In the genomic region with DNA sequence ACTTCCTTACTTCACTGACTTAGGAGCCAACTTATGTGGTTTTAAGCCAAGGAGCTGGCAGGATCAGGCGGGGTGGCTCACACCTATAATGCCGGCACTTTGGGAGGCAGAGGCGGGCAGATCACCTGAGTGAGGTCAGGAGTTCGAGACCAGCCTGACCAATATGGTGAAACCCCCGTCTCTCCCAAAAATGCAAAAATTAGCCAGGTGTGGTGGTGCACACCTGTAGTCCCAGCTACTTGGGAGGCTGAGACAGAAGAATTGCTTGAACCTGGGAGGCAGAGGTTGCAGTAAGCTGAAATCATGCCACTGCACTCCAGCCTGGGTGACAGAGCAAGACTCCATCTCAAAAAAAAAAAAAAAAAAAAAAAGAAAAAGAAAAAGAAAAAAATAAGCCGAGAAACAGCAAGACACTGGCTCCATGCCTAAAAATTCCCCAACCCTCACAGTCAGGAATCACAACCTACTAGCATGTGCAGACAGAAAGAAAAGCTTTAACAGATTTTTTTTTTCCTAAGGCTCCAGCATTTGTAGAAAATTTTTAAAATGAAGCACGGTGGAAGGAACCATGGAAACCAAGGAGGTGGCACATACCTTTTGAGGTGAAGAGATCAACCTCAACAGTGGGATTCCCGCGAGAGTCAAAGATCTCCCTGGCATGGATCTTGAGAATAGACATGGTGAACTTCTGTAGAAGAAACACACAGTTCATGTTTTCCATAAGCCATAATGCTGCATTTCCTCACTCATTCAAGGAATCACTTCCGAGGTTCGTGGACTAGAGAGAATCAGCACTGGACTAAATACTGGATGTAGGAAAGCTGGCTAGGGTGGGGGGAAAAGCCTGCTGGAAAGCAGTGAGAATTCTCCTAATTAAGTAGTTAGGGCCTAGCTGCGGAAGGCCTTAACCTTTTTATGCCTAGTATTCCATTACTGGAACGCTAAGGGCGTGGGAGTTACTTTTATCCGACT, we compare ENCODE assay signal across 8 cellular contexts. TPM values are rescaled to one million over a fixed set of nuclear protein-coding genes. Genes with fewer than 3 reads are reported as not detected.
DNase-seq lines count a peak whose midpoint lies in the region; ATAC-seq and TF ChIP-seq lines count a peak whose summit lies in the region.

No MANE protein-coding gene starts in this region.

- intact Hi-C loops in PC-9 (cut with micrococcal nuclease; ENCODE audit: unreplicated experiment), result loop anchor here (5.0 kb wide), 1 partner anchor 113 kb away; no protein-coding TSS in a partner anchor

- H3K27me3 Mint-ChIP-seq in effector memory CD8-positive, alpha-beta T cell, result no peaks in the 10 kb centered on the region
- H3K27me3 Mint-ChIP-seq in progenitor cell of endocrine pancreas, result no peaks in the 10 kb centered on the region

- H3K4me2 ChIP-seq in PC-9, result peak overlapping the region; percentile 85

- TF ChIP-seq CTCF in PC-9 (conservative IDR thresholded peaks at IDR 0.05) (no peak), progenitor cell of endocrine pancreas (IDR thresholded peaks at IDR 0.05; ENCODE audit: unreplicated experiment) (no peak)

- peaks cover 77% of the 10 kb centered on the region for H4K20me1 ChIP-seq in PC-9 (ENCODE audit: insufficient read depth)

- H3K4me3 Mint-ChIP-seq in effector memory CD8-positive, alpha-beta T cell, result peak overlapping the region; percentile 85 to 90
- H3K4me3 Mint-ChIP-seq in progenitor cell of endocrine pancreas (ENCODE audit: low read depth), result peak overlapping the region; percentile 46

- H3K79me2 ChIP-seq in PC-9 (ENCODE audit: low read depth), result peaks cover 85% of the 10 kb centered on the region

- H3K4me1 ChIP-seq in PC-9 (replicated peaks; ENCODE audit: insufficient read depth), result peaks cover 49% of the 10 kb centered on the region

- peaks cover 90% of the 10 kb centered on the region for H3K36me3 Mint-ChIP-seq in effector memory CD8-positive, alpha-beta T cell (ENCODE audit: insufficient read depth)
- H3K36me3 Mint-ChIP-seq in progenitor cell of endocrine pancreas (ENCODE audit: insufficient read depth), result peaks cover 28% of the 10 kb centered on the region

- peak overlapping the region; percentile 91; the same call in 1 of the 2 replicates for H3K4me3 ChIP-seq in PC-9

- no TSS peak for BruUV-seq in PC-9 (replicated peaks; lab: Mats Ljungman, UMichigan)

- no peaks in the 10 kb centered on the region for H3K9me2 ChIP-seq in PC-9 (ENCODE audit: insufficient read depth)

- POLR2A ChIA-PET in PC-9 (lab: Charles Lee; ENCODE audit: unreplicated experiment), result interaction anchor here (0.6 to 0.7 kb wide), 3 partner anchors 9 to 29 kb away, joined by 3 to 4 read pairs (median 3); no protein-coding TSS in a partner anchor

- no peaks in the 10 kb centered on the region for H3K9me3 ChIP-seq in PC-9 (ENCODE audit: insufficient read depth, low read depth)

- peak overlapping the region; percentile 96 for H3K27ac ChIP-seq in PC-9

- ATAC-seq in effector memory CD8-positive, alpha-beta T cell (replicated peaks), result no peak
- no peak for ATAC-seq in GM21447 (IDR thresholded peaks at IDR 0.05; ENCODE audit: unreplicated experiment)
- ATAC-seq in HG03571 (IDR thresholded peaks at IDR 0.05; ENCODE audit: unreplicated experiment), result no peak

- H3K27ac Mint-ChIP-seq in effector memory CD8-positive, alpha-beta T cell, result peak overlapping the region; percentile 85 to 92
- peak overlapping the region; percentile 68 for H3K27ac Mint-ChIP-seq in progenitor cell of endocrine pancreas

- peaks cover 38 to 50% of the 10 kb centered on the region in 2 donors for H3K4me1 Mint-ChIP-seq in effector memory CD8-positive, alpha-beta T cell (ENCODE audit: low read depth in 2 of 2)
- H3K4me1 Mint-ChIP-seq in progenitor cell of endocrine pancreas (ENCODE audit: low read depth), result peaks cover 17% of the 10 kb centered on the region

- H3K9me3 Mint-ChIP-seq in effector memory CD8-positive, alpha-beta T cell, result no peaks in the 10 kb centered on the region
- H3K9me3 Mint-ChIP-seq in progenitor cell of endocrine pancreas (ENCODE audit: low read depth), result no peaks in the 10 kb centered on the region

- peaks cover 65% of the 10 kb centered on the region for H3K36me3 ChIP-seq in PC-9 (ENCODE audit: low read depth)

- CTCF ChIA-PET in PC-9 (lab: Charles Lee), result no interaction called here

- H3F3A ChIP-seq in PC-9 (ENCODE audit: insufficient read depth, low read depth), result peaks cover 88% of the 10 kb centered on the region

- peak; percentile 50 for DNase-seq in EL
- DNase-seq in PC-9, result no peak
- no peak for DNase-seq in effector memory CD8-positive, alpha-beta T cell
- no peak for DNase-seq in progenitor cell of endocrine pancreas (ENCODE audit: low spot score, unreplicated experiment)
- no peak for DNase-seq in HT-29 (ENCODE audit: low spot score)
- no peak for DNase-seq in OCI-M2 (lab: John Stamatoyannopoulos, UW; ENCODE audit: unreplicated experiment)

- H3K27me3 ChIP-seq in PC-9 (ENCODE audit: insufficient read depth, low read depth), result no peaks in the 10 kb centered on the region

- no peak overlapping the region for H2AFZ ChIP-seq in PC-9

RNA-seq across cellular contexts. Expression of gene ENO1, which starts 4.0 kb away (rescaled TPM):
- total RNA-seq in PC-9 (2021), result 1,401 and 1,902 TPM in 2 replicates
- 444 and 493 TPM in 2 replicates for total RNA-seq in progenitor cell of endocrine pancreas
- total RNA-seq in HT-29 (2014; rRNA removed; shearing (Covaris generic)), result 2,011 and 2,121 TPM in 2 replicates

RNA-seq across cellular contexts. Expression of gene RERE, which starts 57.1 kb away (rescaled TPM):
- total RNA-seq in PC-9 (2021) (73.4 and 98.7 TPM in 2 replicates), progenitor cell of endocrine pancreas (308 and 329 TPM in 2 replicates)
- total RNA-seq in HT-29 (2014; rRNA removed; shearing (Covaris generic)), result 35.5 and 37.1 TPM in 2 replicates
